In the genomic region with DNA sequence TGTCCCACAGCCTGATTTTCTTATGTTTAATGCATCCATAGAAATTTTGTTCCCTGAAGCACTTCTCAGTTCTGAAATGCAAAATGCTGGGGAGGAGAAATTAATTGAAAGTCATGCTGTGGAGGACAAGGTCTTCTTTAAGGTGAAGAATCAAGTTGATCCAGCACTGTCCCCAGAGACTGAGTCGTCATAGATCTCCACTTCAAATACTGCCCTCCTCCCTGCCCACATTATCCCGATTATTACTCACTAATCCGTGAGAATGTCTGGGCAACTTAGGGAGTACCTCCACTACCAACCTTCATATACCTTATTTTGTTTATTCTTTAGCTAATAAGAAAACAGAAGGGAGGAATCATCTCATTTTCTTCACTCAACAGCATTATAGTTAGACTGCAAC, we compare ENCODE assay signal across 30 cellular contexts.
"Had no signal": no experiment of that assay in that cellular context is flagged by ENCODE, and none has a peak within 500 bp of the region (broad histone marks: within the 10 kb centered on the region; RNA-seq: fewer than 3 reads in every experiment).

No MANE protein-coding gene starts in this region.

- H3K4me1 ChIP-seq: adrenal gland, body of pancreas, colonic mucosa, esophagus squamous epithelium, gastroesophageal sphincter had no signal

- H3K27ac ChIP-seq: adrenal gland, body of pancreas, cardiac muscle cell, colonic mucosa, epithelial cell of prostate, esophagus squamous epithelium, gastroesophageal sphincter had no signal

- DNase-seq: activated CD4-positive, alpha-beta memory T cell treated with anti-CD3 and anti-CD28 coated beads for 36 hours; activated CD4-positive, alpha-beta T cell treated with anti-CD3 and anti-CD28 coated beads for 36 hours; activated CD4-positive, alpha-beta T cell treated with anti-CD3 and anti-CD28 coated beads, Interleukin-2, amount 10 ng/mL, durations not matched to agents 24 days and 14 days; activated CD4-positive, CD25-positive, alpha-beta regulatory T cell; activated CD4-positive, CD25-positive, alpha-beta regulatory T cell treated with anti-CD3 and anti-CD28 coated beads, Interleukin-2, amount 50 U/mL, for 72 hours; activated CD8-positive, alpha-beta memory T cell treated with anti-CD3 and anti-CD28 coated beads, Interleukin-2, amount 10 ng/mL, durations not matched to agents 7 days and 5 days; activated CD8-positive, alpha-beta memory T cell treated with anti-CD3 and anti-CD28 coated beads, Interleukin-2, amount 50 U/mL, for 4 hours; activated CD8-positive, alpha-beta T cell treated with anti-CD3 and anti-CD28 coated beads, Interleukin-2, amount 10 ng/mL, durations not matched to agents 7 days and 5 days; activated effector memory CD4-positive, alpha-beta T cell treated with anti-CD3 and anti-CD28 coated beads, Interleukin-2, amount 50 U/mL, for 16 hours; activated naive CD4-positive, alpha-beta T cell treated with anti-CD3 and anti-CD28 coated beads for 36 hours; activated naive CD8-positive, alpha-beta T cell treated with anti-CD3 and anti-CD28 coated beads for 36 hours; activated naive CD8-positive, alpha-beta T cell treated with anti-CD3 and anti-CD28 coated beads, Interleukin-2, amount 50 U/mL, for 24 hours; activated T-cell treated with anti-CD3 and anti-CD28 coated beads, Interleukin-2, amount 50 U/mL, for 1 hour; activated T-cell treated with anti-CD3 and anti-CD28 coated beads, Interleukin-2, amount 50 U/mL, for 48 hours; adrenal gland; amygdala; aorta; body of pancreas; central memory CD4-positive, alpha-beta T cell; cerebellar nuclear complex; colonic mucosa; effector CD8-positive, alpha-beta T cell; esophagus squamous epithelium; foreskin melanocyte; head of caudate nucleus; T-helper 17 cell; T1000 had no signal

- H3K36me3 ChIP-seq: adrenal gland, cardiac muscle cell, colonic mucosa, esophagus squamous epithelium, gastroesophageal sphincter had no signal

- H3K4me3 ChIP-seq: adrenal gland, body of pancreas, cardiac muscle cell, colonic mucosa, esophagus squamous epithelium, gastroesophageal sphincter had no signal

- H3K27me3 ChIP-seq: adrenal gland, body of pancreas, colonic mucosa, esophagus squamous epithelium, gastroesophageal sphincter had no signal

- ATAC-seq: activated CD4-positive, alpha-beta T cell treated with anti-CD3 and anti-CD28 coated beads for 36 hours; activated CD8-positive, alpha-beta memory T cell treated with anti-CD3 and anti-CD28 coated beads, Interleukin-2, amount 10 ng/mL, durations not matched to agents 7 days and 5 days; activated CD8-positive, alpha-beta T cell treated with anti-CD3 and anti-CD28 coated beads, Interleukin-2, amount 10 ng/mL, durations not matched to agents 7 days and 5 days; activated naive CD8-positive, alpha-beta T cell treated with anti-CD3 and anti-CD28 coated beads, Interleukin-2, amount 50 U/mL, for 24 hours; body of pancreas; gastroesophageal sphincter; T-helper 17 cell had no signal

- H3K9me3 ChIP-seq: colonic mucosa had no signal
